1 cellular context compared by ENCODE assay signal in the genomic region with DNA sequence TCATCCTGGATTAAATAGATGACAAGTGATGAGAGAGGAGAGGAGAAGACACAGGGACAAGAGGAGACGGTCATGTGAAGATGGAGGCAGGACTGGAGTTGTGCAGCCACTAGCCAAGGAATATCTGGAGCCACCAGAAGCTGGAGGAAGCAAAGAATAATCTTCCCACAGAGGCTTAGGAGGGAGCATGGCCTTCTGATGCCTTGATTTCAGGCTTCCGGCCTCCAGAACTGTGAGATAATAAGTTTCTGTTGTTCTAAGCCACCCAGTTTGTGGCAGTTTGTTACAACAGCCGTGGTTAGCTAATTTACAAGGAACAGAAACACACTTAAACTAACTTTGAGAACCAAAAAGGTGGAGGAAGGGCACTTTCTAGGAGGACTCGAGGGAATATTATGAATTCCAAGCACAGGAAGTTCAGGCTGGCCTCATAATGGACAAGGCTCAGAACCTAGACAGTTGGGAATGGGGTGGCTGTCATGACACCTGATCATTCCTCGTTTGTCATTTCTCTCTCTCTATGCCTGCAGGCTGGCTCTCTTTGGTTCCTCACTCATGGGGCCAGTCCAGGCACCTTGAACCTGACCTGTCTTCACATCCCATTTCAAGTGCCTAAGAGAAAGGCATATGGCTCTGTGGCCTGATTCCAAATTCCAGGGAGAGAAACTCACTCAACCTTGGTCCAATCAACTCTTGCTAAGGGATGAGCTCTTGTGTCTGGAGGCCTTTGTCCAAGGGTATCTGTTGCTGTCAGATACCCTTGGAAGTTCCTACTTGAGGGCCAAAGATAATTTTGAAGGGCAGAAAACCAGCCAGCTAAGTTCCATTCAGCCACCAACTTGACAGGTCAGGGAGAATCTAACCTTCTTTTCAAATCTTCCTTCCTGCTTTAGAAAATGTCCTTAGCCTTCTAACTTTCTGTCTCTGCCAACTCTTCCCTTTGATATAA.
TF ChIP-seq lines count a peak whose summit lies in the region.

No MANE protein-coding gene starts in this region.

TF ChIP-seq in K562, 482 proteins besides CTCF, POLR2A, EP300 and RAD21 (continued from another document):
- TF ChIP-seq CHCHD3 (CRISPR knock-in tag; IDR thresholded peaks at IDR 0.05) (no peak), CCNT2 (IDR thresholded peaks at IDR 0.05; ENCODE audit: borderline replicate concordance, extremely low read depth, insufficient read length, low read depth, low read length) (peak; percentile 28), KLF16 (IDR thresholded peaks at IDR 0.05) (peak; percentile 35; the same call in 1 of the 2 replicates), HDAC1 (IDR thresholded peaks at IDR 0.05) (peak in 1 of 2 experiments; percentile 37; a peak in 1 of 4 replicates), POLR2AphosphoS5 (IDR thresholded peaks at IDR 0.05; ENCODE audit: control insufficient read depth, insufficient read depth, low read depth, low read length) (peak; percentile 39; the same call in 1 of the 2 replicates), CHD4 (IDR thresholded peaks at IDR 0.05; ENCODE audit: insufficient read depth, insufficient replicate concordance, low read depth, low read length, poor library complexity, severe bottlenecking) (no peak), ZNF165 (CRISPR knock-in tag; IDR thresholded peaks at IDR 0.05; ENCODE audit: borderline replicate concordance) (no peak), MED1 (CRISPR knock-in tag; IDR thresholded peaks at IDR 0.05; ENCODE audit: borderline replicate concordance) (no peak), KDM2B (CRISPR knock-in tag; IDR thresholded peaks at IDR 0.05) (no peak), RBM39 (optimal IDR thresholded peaks at IDR 0.05; ENCODE audit: low read depth, low read length) (no peak)
- TF ChIP-seq, protein P1, sequence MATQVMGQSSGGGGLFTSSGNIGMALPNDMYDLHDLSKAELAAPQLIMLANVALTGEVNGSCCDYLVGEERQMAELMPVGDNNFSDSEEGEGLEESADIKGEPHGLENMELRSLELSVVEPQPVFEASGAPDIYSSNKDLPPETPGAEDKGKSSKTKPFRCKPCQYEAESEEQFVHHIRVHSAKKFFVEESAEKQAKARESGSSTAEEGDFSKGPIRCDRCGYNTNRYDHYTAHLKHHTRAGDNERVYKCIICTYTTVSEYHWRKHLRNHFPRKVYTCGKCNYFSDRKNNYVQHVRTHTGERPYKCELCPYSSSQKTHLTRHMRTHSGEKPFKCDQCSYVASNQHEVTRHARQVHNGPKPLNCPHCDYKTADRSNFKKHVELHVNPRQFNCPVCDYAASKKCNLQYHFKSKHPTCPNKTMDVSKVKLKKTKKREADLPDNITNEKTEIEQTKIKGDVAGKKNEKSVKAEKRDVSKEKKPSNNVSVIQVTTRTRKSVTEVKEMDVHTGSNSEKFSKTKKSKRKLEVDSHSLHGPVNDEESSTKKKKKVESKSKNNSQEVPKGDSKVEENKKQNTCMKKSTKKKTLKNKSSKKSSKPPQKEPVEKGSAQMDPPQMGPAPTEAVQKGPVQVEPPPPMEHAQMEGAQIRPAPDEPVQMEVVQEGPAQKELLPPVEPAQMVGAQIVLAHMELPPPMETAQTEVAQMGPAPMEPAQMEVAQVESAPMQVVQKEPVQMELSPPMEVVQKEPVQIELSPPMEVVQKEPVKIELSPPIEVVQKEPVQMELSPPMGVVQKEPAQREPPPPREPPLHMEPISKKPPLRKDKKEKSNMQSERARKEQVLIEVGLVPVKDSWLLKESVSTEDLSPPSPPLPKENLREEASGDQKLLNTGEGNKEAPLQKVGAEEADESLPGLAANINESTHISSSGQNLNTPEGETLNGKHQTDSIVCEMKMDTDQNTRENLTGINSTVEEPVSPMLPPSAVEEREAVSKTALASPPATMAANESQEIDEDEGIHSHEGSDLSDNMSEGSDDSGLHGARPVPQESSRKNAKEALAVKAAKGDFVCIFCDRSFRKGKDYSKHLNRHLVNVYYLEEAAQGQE (CRISPR knock-in tag; IDR thresholded peaks at IDR 0.05; ENCODE audit: low read depth) = no peak
- TF ChIP-seq, protein P2, sequence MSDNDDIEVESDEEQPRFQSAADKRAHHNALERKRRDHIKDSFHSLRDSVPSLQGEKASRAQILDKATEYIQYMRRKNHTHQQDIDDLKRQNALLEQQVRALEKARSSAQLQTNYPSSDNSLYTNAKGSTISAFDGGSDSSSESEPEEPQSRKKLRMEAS (CRISPR knock-in tag; IDR thresholded peaks at IDR 0.05) = peak; percentile 14; the same call in 1 of the 2 replicates
- TF ChIP-seq, protein P3, sequence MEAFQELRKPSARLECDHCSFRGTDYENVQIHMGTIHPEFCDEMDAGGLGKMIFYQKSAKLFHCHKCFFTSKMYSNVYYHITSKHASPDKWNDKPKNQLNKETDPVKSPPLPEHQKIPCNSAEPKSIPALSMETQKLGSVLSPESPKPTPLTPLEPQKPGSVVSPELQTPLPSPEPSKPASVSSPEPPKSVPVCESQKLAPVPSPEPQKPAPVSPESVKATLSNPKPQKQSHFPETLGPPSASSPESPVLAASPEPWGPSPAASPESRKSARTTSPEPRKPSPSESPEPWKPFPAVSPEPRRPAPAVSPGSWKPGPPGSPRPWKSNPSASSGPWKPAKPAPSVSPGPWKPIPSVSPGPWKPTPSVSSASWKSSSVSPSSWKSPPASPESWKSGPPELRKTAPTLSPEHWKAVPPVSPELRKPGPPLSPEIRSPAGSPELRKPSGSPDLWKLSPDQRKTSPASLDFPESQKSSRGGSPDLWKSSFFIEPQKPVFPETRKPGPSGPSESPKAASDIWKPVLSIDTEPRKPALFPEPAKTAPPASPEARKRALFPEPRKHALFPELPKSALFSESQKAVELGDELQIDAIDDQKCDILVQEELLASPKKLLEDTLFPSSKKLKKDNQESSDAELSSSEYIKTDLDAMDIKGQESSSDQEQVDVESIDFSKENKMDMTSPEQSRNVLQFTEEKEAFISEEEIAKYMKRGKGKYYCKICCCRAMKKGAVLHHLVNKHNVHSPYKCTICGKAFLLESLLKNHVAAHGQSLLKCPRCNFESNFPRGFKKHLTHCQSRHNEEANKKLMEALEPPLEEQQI (IDR thresholded peaks at IDR 0.05) = no peak
- TF ChIP-seq, protein P4, sequence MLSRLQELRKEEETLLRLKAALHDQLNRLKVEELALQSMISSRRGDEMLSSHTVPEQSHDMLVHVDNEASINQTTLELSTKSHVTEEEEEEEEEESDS (CRISPR knock-in tag; IDR thresholded peaks at IDR 0.05) = no peak
TF ChIP-seq in K562: peak in this region for 52.
